In the genomic region with DNA sequence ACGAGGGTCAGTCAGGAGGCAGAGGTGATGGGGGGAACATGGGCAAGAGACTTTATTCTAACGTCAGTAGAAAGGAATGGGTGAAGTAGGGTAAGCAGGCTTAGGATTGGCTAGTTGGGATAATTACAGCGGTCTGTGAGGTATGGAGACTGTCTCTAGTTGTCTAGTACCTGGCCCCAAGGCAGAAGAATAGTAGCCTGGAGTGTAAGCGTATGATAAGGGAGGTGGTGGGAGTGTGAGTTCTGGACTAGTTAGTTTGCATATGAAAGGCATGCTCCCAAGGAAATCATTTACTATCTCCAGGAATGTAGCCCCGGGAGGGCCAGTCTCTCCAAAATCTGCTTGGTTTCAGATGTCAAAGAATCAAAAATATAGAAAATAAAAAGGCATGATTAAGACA, we compare ENCODE assay signal across 19 cellular contexts.
"Had no signal": no experiment of that assay in that cellular context is flagged by ENCODE, and none has a peak within 500 bp of the region (broad histone marks: within the 10 kb centered on the region; RNA-seq: fewer than 3 reads in every experiment).

No MANE protein-coding gene starts in this region.

- H3K9me3 ChIP-seq: gastrocnemius medialis, heart right ventricle, psoas muscle, right lobe of liver, testis, tibial nerve, upper lobe of right lung had no signal

- H3K9me3 Mint-ChIP-seq: natural killer cell; stimulated activated effector memory CD8-positive, alpha-beta T cell treated with anti-CD3 and anti-CD28 coated beads, Interleukin-12 subunit alpha, Interleukin-12 subunit beta, amount 100 ng/mL, for 72 hours; stimulated activated naive CD8-positive, alpha-beta T cell treated with anti-CD3 and anti-CD28 coated beads, Interleukin-15, Interleukin-2, amounts not matched to agents 100 ng/mL and 50 ng/mL, for 24 hours had no signal

- H3K4me1 ChIP-seq: gastrocnemius medialis, parathyroid adenoma, psoas muscle, right lobe of liver had no signal

- ATAC-seq: gastrocnemius medialis; heart right ventricle; psoas muscle; right lobe of liver; stimulated activated effector memory CD8-positive, alpha-beta T cell treated with anti-CD3 and anti-CD28 coated beads, Interleukin-12 subunit alpha, Interleukin-12 subunit beta, amount 100 ng/mL, for 72 hours; upper lobe of right lung had no signal

- H3K4me3 Mint-ChIP-seq: natural killer cell; stimulated activated effector memory CD8-positive, alpha-beta T cell treated with anti-CD3 and anti-CD28 coated beads, Interleukin-12 subunit alpha, Interleukin-12 subunit beta, amount 100 ng/mL, for 72 hours; stimulated activated naive CD8-positive, alpha-beta T cell treated with anti-CD3 and anti-CD28 coated beads, Interleukin-15, Interleukin-2, amounts not matched to agents 100 ng/mL and 50 ng/mL, for 24 hours had no signal

- H3K27ac Mint-ChIP-seq: natural killer cell; stimulated activated effector memory CD8-positive, alpha-beta T cell treated with anti-CD3 and anti-CD28 coated beads, Interleukin-12 subunit alpha, Interleukin-12 subunit beta, amount 100 ng/mL, for 72 hours; stimulated activated naive CD8-positive, alpha-beta T cell treated with anti-CD3 and anti-CD28 coated beads, Interleukin-15, Interleukin-2, amounts not matched to agents 100 ng/mL and 50 ng/mL, for 24 hours had no signal

- H3K4me1 Mint-ChIP-seq: natural killer cell; stimulated activated effector memory CD8-positive, alpha-beta T cell treated with anti-CD3 and anti-CD28 coated beads, Interleukin-12 subunit alpha, Interleukin-12 subunit beta, amount 100 ng/mL, for 72 hours had no signal

- H3K36me3 Mint-ChIP-seq: natural killer cell; stimulated activated effector memory CD8-positive, alpha-beta T cell treated with anti-CD3 and anti-CD28 coated beads, Interleukin-12 subunit alpha, Interleukin-12 subunit beta, amount 100 ng/mL, for 72 hours had no signal

- H3K27ac ChIP-seq: coronary artery, gastrocnemius medialis, heart right ventricle, parathyroid adenoma, psoas muscle, right lobe of liver, testis, tibial nerve, upper lobe of right lung had no signal

- H3K27me3 ChIP-seq: gastrocnemius medialis, heart right ventricle, right lobe of liver, testis, tibial nerve, upper lobe of right lung had no signal

- H3K36me3 ChIP-seq: gastrocnemius medialis, heart right ventricle, right lobe of liver, upper lobe of right lung had no signal

- DNase-seq: central memory CD4-positive, alpha-beta T cell; effector CD4-positive, alpha-beta T cell; gastrocnemius medialis; heart right ventricle; kidney glomerular epithelial cell; natural killer cell; occipital lobe; psoas muscle; retina; right lobe of liver; stimulated activated CD4-positive, alpha-beta T cell treated with anti-CD3 and anti-CD28 coated beads, Interleukin-4, amount 100 ng/mL, for 1 hour; stimulated activated CD8-positive, alpha-beta memory T cell treated with anti-CD3 and anti-CD28 coated beads, Interleukin-4, amount 100 ng/mL, for 48 hours; testis; upper lobe of right lung had no signal

- H3K4me3 ChIP-seq: coronary artery, gastrocnemius medialis, heart right ventricle, psoas muscle, right lobe of liver, testis, tibial nerve, upper lobe of right lung had no signal

- H3K9ac ChIP-seq: parathyroid adenoma had no signal
